Comparison of ENCODE assay signal across 4 cellular contexts in genomic region chr19:49958596-49958995, GRCh38. TPM values are rescaled to one million over a fixed set of nuclear protein-coding genes. Genes with fewer than 3 reads are reported as not detected.
"Had no signal": no experiment of that assay in that cellular context is flagged by ENCODE, and none has a peak within 500 bp of the region (broad histone marks: within the 10 kb centered on the region; RNA-seq: fewer than 3 reads in every experiment).

No MANE protein-coding gene starts in this region.

RNA-seq across cellular contexts. Expression of gene SIGLEC11, which starts 2.4 kb away (rescaled TPM):
- total RNA-seq: HT1080, K562, M059J had no signal
- polyA plus RNA-seq: IgD-negative memory B cell, K562 had no signal
